ENCODE assay signal across 1 cellular context in genomic region chr15:59656935-59657634, GRCh38.
A peak's percentile ranks its signal among the peaks of the same experiment; 100 is the strongest.
TF ChIP-seq lines count a peak whose summit lies in the region.

TSS of gene GTF2A2 (minus strand) at chr15:59657515. CDS start at chr15:59652277, 5,238 bp downstream.

TF ChIP-seq in K562, 482 proteins besides CTCF, POLR2A, EP300 and RAD21 (continued from another document and continues in another):
- TF ChIP-seq ARID3A (IDR thresholded peaks at IDR 0.05; ENCODE audit: borderline replicate concordance, low read depth, low read length) (no peak), ESRRA (IDR thresholded peaks at IDR 0.05; ENCODE audit: borderline replicate concordance, low read depth) (peak; percentile 97; the same call in 1 of the 2 replicates), MYBL2 (IDR thresholded peaks at IDR 0.05; ENCODE audit: low read depth) (peak; percentile 17; the same call in 1 of the 2 replicates), MYBL2 (CRISPR knock-in tag; IDR thresholded peaks at IDR 0.05; ENCODE audit: borderline replicate concordance) (no peak), LCOR (CRISPR knock-in tag; IDR thresholded peaks at IDR 0.05) (peak; percentile 46; the same call in 1 of the 2 replicates), ELF1 (tag; IDR thresholded peaks at IDR 0.05) (peak; percentile 88), PCBP1 (IDR thresholded peaks at IDR 0.05; ENCODE audit: low read depth, low read length, poor library complexity, severe bottlenecking) (peak; percentile 28), BRCA1 (IDR thresholded peaks at IDR 0.05) (no peak), BRCA1 (CRISPR knock-in tag; IDR thresholded peaks at IDR 0.05) (0 out of 2 replicates have a peak, but pooled peaks have one; percentile 49), HMGN3 (IDR thresholded peaks at IDR 0.05; ENCODE audit: borderline replicate concordance, extremely low read depth, insufficient read length, low read depth, low read length) (peak; percentile 85), ZBTB1 (CRISPR knock-in tag; IDR thresholded peaks at IDR 0.05; ENCODE audit: borderline replicate concordance, low read depth) (peak; percentile 98), ARID4B (CRISPR knock-in tag; IDR thresholded peaks at IDR 0.05) (peak; percentile 57; the same call in 1 of the 2 replicates), MYC (IDR thresholded peaks at IDR 0.05; ENCODE audit: low read depth, low read length) (peak; percentile 73; the same call in 1 of the 2 replicates), MYC (CRISPR knock-in tag; IDR thresholded peaks at IDR 0.05; ENCODE audit: borderline replicate concordance, low read depth) (no peak), ATF6 (CRISPR knock-in tag; IDR thresholded peaks at IDR 0.05) (0 out of 2 replicates have a peak, but pooled peaks have one; percentile 58), ZNF224 (CRISPR knock-in tag; IDR thresholded peaks at IDR 0.05) (no peak), TOE1 (IDR thresholded peaks at IDR 0.05; ENCODE audit: borderline replicate concordance) (peak; percentile 37; the same call in 1 of the 2 replicates), TOE1 (CRISPR knock-in tag; IDR thresholded peaks at IDR 0.05; ENCODE audit: borderline replicate concordance, low read depth) (0 out of 2 replicates have a peak, but pooled peaks have one; percentile 39), FOXK1 (CRISPR knock-in tag; IDR thresholded peaks at IDR 0.05; ENCODE audit: borderline replicate concordance) (no peak), PHF20 (IDR thresholded peaks at IDR 0.05; ENCODE audit: partially characterized antibody) (peak; percentile 88), ETS1 (conservative IDR thresholded peaks at IDR 0.05; ENCODE audit: control insufficient read depth, low read depth, low read length) (peak; percentile 81; the same call in 1 of the 2 replicates), POLR2AphosphoS2 (IDR thresholded peaks at IDR 0.05; ENCODE audit: low read length) (peak; percentile 98), HNRNPUL1 (IDR thresholded peaks at IDR 0.05; ENCODE audit: low read length) (no peak), FIP1L1 (IDR thresholded peaks at IDR 0.05; ENCODE audit: low read depth, low read length, poor library complexity, severe bottlenecking) (peak; percentile 76), CC2D1A (IDR thresholded peaks at IDR 0.05) (no peak), L3MBTL2 (IDR thresholded peaks at IDR 0.05) (peak; percentile 71), ZNF740 (CRISPR knock-in tag; IDR thresholded peaks at IDR 0.05) (0 out of 2 replicates have a peak, but pooled peaks have one; percentile 33), ZNF740 (tag; IDR thresholded peaks at IDR 0.05) (no peak), ZNF384 (IDR thresholded peaks at IDR 0.05; ENCODE audit: low read depth, low read length) (no peak), HMG20A (CRISPR knock-in tag; conservative IDR thresholded peaks at IDR 0.05) (no peak), ZNF511 (CRISPR knock-in tag; IDR thresholded peaks at IDR 0.05) (peak; percentile 85; the same call in 1 of the 2 replicates), LARP7 (IDR thresholded peaks at IDR 0.05) (no peak), JUND (IDR thresholded peaks at IDR 0.05; ENCODE audit: borderline replicate concordance, low read depth, low read length) (0 out of 2 replicates have a peak, but pooled peaks have one; percentile 25), JUND (tag; IDR thresholded peaks at IDR 0.05; ENCODE audit: borderline replicate concordance, low read depth, low read length) (no peak; the same call in 2 of the 3 replicates), VEZF1 (CRISPR knock-in tag; IDR thresholded peaks at IDR 0.05) (peak; percentile 83), POLR2G (IDR thresholded peaks at IDR 0.05; ENCODE audit: low read depth, low read length) (peak; percentile 99), CBX3 (IDR thresholded peaks at IDR 0.05; ENCODE audit: borderline replicate concordance in 1 of 2, low read length in 2 of 2) (no peak), ZNF431 (CRISPR knock-in tag; IDR thresholded peaks at IDR 0.05) (peak; percentile 79), MLX (CRISPR knock-in tag; conservative IDR thresholded peaks at IDR 0.05) (0 out of 4 replicates have a peak, but pooled peaks of 1 of the 2 experiments have one; percentile 30), ZFX (CRISPR knock-in tag; IDR thresholded peaks at IDR 0.05) (peak; percentile 93), CREB3L1 (IDR thresholded peaks at IDR 0.05; ENCODE audit: borderline replicate concordance, low read depth) (peak; percentile 76), ZNF76 (CRISPR knock-in tag; IDR thresholded peaks at IDR 0.05; ENCODE audit: borderline replicate concordance) (0 out of 2 replicates have a peak, but pooled peaks have one; percentile 32), CGGBP1 (CRISPR knock-in tag; IDR thresholded peaks at IDR 0.05) (peak; percentile 77; the same call in 1 of the 2 replicates), SIRT6 (IDR thresholded peaks at IDR 0.05; ENCODE audit: low read depth, low read length) (no peak), POLR3G (IDR thresholded peaks at IDR 0.05; ENCODE audit: extremely low read depth, insufficient read length, insufficient replicate concordance) (no peak), SRSF9 (IDR thresholded peaks at IDR 0.05; ENCODE audit: borderline replicate concordance, low read depth, low read length) (no peak), TAF7 (tag; IDR thresholded peaks at IDR 0.05) (peak; percentile 50; the same call in 1 of the 2 replicates), SRSF7 (optimal IDR thresholded peaks at IDR 0.05; ENCODE audit: low read depth, low read length) (no peak), RFX7 (CRISPR knock-in tag; IDR thresholded peaks at IDR 0.05) (0 out of 2 replicates have a peak, but pooled peaks have one; percentile 62), RB1 (IDR thresholded peaks at IDR 0.05; ENCODE audit: low read depth) (peak; percentile 67; the same call in 1 of the 2 replicates)
